Comparison of ENCODE assay signal across 16 cellular contexts in genomic region chr15:76293361-76293760, GRCh38. TPM values are rescaled to one million over a fixed set of nuclear protein-coding genes. Genes with fewer than 3 reads are reported as not detected.
DNase-seq lines count a peak whose midpoint lies in the region; ATAC-seq and TF ChIP-seq lines count a peak whose summit lies in the region.
"Had no signal": no experiment of that assay in that cellular context is flagged by ENCODE, and none has a peak within 500 bp of the region (broad histone marks: within the 10 kb centered on the region; RNA-seq: fewer than 3 reads in every experiment).

No MANE protein-coding gene starts in this region.

- H3K9ac ChIP-seq in mammary epithelial cell (ENCODE audit: insufficient read depth, low read length): no peak overlapping the region

- no peak overlapping the region for H3K27ac ChIP-seq in mammary epithelial cell (ENCODE audit: insufficient read depth, low read depth, low read length)
- H3K27ac ChIP-seq in breast epithelium: no peak overlapping the region
- H3K27ac ChIP-seq: heart left ventricle, RWPE1, suprapubic skin had no signal

- H4K20me1 ChIP-seq in mammary epithelial cell (ENCODE audit: insufficient read depth, low read length): no peaks in the 10 kb centered on the region

- H3K4me3 Mint-ChIP-seq in stimulated activated naive CD8-positive, alpha-beta T cell treated with anti-CD3 and anti-CD28 coated beads, Interleukin-15, Interleukin-2, amounts not matched to agents 100 ng/mL and 50 ng/mL, for 24 hours: no peak overlapping the region

- no peak for ATAC-seq in HG02981 (IDR thresholded peaks at IDR 0.05; ENCODE audit: unreplicated experiment)
- ATAC-seq: heart left ventricle, left cardiac atrium had no signal

- CTCF ChIA-PET in mammary epithelial cell (lab: Charles Lee; ENCODE audit: low non-redundant PET): no interaction called here

- no peak for TF ChIP-seq CTCF in mammary epithelial cell (conservative IDR thresholded peaks at IDR 0.05 in 1 of 2, IDR thresholded peaks at IDR 0.05 in 1 of 2; ENCODE audit: extremely low read depth in 1 of 2, insufficient read depth in 1 of 2, low read depth in 1 of 2, low read length in 2 of 2)
- no peak for TF ChIP-seq CTCF in breast epithelium (IDR thresholded peaks at IDR 0.05)

- peak overlapping the region; percentile 65 for H3K27ac Mint-ChIP-seq in stimulated activated naive CD8-positive, alpha-beta T cell treated with anti-CD3 and anti-CD28 coated beads, Interleukin-15, Interleukin-2, amounts not matched to agents 100 ng/mL and 50 ng/mL, for 24 hours

- H3K9me3 Mint-ChIP-seq in stimulated activated naive CD8-positive, alpha-beta T cell treated with anti-CD3 and anti-CD28 coated beads, Interleukin-15, Interleukin-2, amounts not matched to agents 100 ng/mL and 50 ng/mL, for 24 hours: no peaks in the 10 kb centered on the region

- H3K4me2 ChIP-seq in mammary epithelial cell (ENCODE audit: insufficient read depth, low read depth, low read length): no peak overlapping the region

- peak; percentile 22 for DNase-seq in mammary epithelial cell
- no peak for DNase-seq in breast epithelium (ENCODE audit: low spot score in 2 of 2)
- DNase-seq in RKO (ENCODE audit: low spot score): peak; percentile 20
- peak; percentile 60 for DNase-seq in dermis blood vessel endothelial cell
- no peak for DNase-seq in islet precursor cell
- DNase-seq in GF-D8 (lab: John Stamatoyannopoulos, UW): no peak
- DNase-seq: activated CD8-positive, alpha-beta memory T cell treated with anti-CD3 and anti-CD28 coated beads for 24 hours; DMS79; heart left ventricle; left cardiac atrium; NCI-H187 treated with DMSO at 0.1 percent for 48 hours; NCI-H69 had no signal

- in situ Hi-C loops in mammary epithelial cell (cut with MboI; ENCODE audit: low sequenced_read_pairs in 2 of 2): no loop called here

- intact Hi-C loops in mammary epithelial cell (cut with micrococcal nuclease) (no loop called here), breast epithelium (cut with DNase I; ENCODE audit: low total_unique reads) (no loop called here)

- H3K27me3 Mint-ChIP-seq in stimulated activated naive CD8-positive, alpha-beta T cell treated with anti-CD3 and anti-CD28 coated beads, Interleukin-15, Interleukin-2, amounts not matched to agents 100 ng/mL and 50 ng/mL, for 24 hours: no peaks in the 10 kb centered on the region

- no peaks in the 10 kb centered on the region for H3K36me3 ChIP-seq in mammary epithelial cell (ENCODE audit: insufficient read depth, low read length)
- no peaks in the 10 kb centered on the region for H3K36me3 ChIP-seq in breast epithelium

- H2AFZ ChIP-seq in mammary epithelial cell (ENCODE audit: low read depth, low read length): no peak overlapping the region

- peaks cover 73% of the 10 kb centered on the region for H3K79me2 ChIP-seq in mammary epithelial cell (ENCODE audit: insufficient read depth, low read length)

- dilution Hi-C loops in mammary epithelial cell (cut with HindIII; ENCODE audit: low sequenced_read_pairs): no loop called here

- peaks cover 39% of the 10 kb centered on the region for H3K4me1 Mint-ChIP-seq in stimulated activated naive CD8-positive, alpha-beta T cell treated with anti-CD3 and anti-CD28 coated beads, Interleukin-15, Interleukin-2, amounts not matched to agents 100 ng/mL and 50 ng/mL, for 24 hours (ENCODE audit: low read depth)

- H3K4me1 ChIP-seq in mammary epithelial cell (ENCODE audit: insufficient read depth, low read length) (no peaks in the 10 kb centered on the region), breast epithelium (no peaks in the 10 kb centered on the region)
- H3K4me1 ChIP-seq: suprapubic skin had no signal

- no peak for TF ChIP-seq POLR2A in breast epithelium (IDR thresholded peaks at IDR 0.05)

- BruUV-seq in mammary epithelial cell (replicated peaks; lab: Mats Ljungman, UMichigan): no TSS peak

- H3K9me3 ChIP-seq in mammary epithelial cell (replicated peaks; ENCODE audit: insufficient read depth, low read length) (no peaks in the 10 kb centered on the region), breast epithelium (no peaks in the 10 kb centered on the region)
- H3K9me3 ChIP-seq: heart left ventricle, suprapubic skin had no signal

- H3K27me3 ChIP-seq in mammary epithelial cell (ENCODE audit: insufficient read depth, low read length) (no peaks in the 10 kb centered on the region), breast epithelium (no peaks in the 10 kb centered on the region)
- H3K27me3 ChIP-seq: heart left ventricle, suprapubic skin had no signal

- no peak overlapping the region for H3K4me3 ChIP-seq in mammary epithelial cell (replicated peaks in 1 of 3; ENCODE audit: insufficient read depth in 1 of 3, low read depth in 2 of 3, low read length in 3 of 3)
- no peak overlapping the region for H3K4me3 ChIP-seq in breast epithelium
- H3K4me3 ChIP-seq: heart left ventricle, suprapubic skin had no signal

- H3K36me3 Mint-ChIP-seq in stimulated activated naive CD8-positive, alpha-beta T cell treated with anti-CD3 and anti-CD28 coated beads, Interleukin-15, Interleukin-2, amounts not matched to agents 100 ng/mL and 50 ng/mL, for 24 hours (ENCODE audit: low read depth): peaks cover 32% of the 10 kb centered on the region

- 100% methylated on average over 1 of the region's 1 CpG for WGBS in mammary epithelial cell (ENCODE audit: low coverage, missing lambda C conversion rate)

RNA-seq across cellular contexts. Expression of gene ETFA, which starts 17.9 kb away (rescaled TPM):
- total RNA-seq in mammary epithelial cell (100 to 1,000 TPM in 1 of 2 donors, 10 to 100 TPM in 1; 83.0 to 115 TPM), breast epithelium (100 to 1,000 TPM in 2 of 3 donors, 10 to 100 TPM in 1; 96.0 to 108 (median 108) TPM), dermis blood vessel endothelial cell (165 and 183 TPM in 2 replicates)
- polyA plus RNA-seq in mammary epithelial cell: 141 TPM
- polyA minus RNA-seq in mammary epithelial cell: 116 TPM

RNA-seq across cellular contexts. Expression of gene ISL2, which starts 43.2 kb away (rescaled TPM):
- total RNA-seq in mammary epithelial cell (not detected), breast epithelium (under 1 TPM in 1 of 3 donors, not detected in 2; 0.29 TPM), dermis blood vessel endothelial cell (0.56 and 1.2 TPM in 2 replicates)
- 0.02 TPM for polyA plus RNA-seq in mammary epithelial cell
- not detected for polyA minus RNA-seq in mammary epithelial cell
- total RNA-seq: heart left ventricle, left cardiac atrium had no signal
- polyA plus RNA-seq: heart left ventricle had no signal

Comparison
In these comparisons a context has a peak if more than half of its experiments do, and no peak if none do; other contexts are left out.
1. DNase-seq: peak in mammary epithelial cell (single experiment), RKO (single experiment) and dermis blood vessel endothelial cell (single experiment); none in breast epithelium (0 of 2), islet precursor cell (single experiment) and GF-D8 (single experiment).